ENCODE assay signal across 15 cellular contexts in the genomic region with DNA sequence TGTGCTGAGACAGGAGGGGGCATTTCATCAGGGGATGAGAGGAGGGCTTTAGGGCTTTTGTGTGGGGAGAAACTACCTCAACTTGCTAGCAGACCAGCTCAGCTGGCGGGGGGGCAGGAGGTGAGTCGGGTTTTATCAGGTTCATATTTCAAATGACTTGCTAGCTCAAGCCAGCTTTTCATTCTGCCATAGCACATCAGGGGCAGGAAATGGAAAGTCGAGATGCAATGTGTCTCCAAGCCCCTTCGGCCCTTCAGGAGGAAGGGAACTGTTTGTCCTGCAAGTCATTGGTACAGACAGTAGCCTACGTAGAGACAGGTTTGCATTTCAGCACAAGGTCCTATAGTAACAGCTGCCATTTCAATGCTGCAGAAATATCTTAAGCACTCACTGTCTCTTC.
DNase-seq lines count a peak whose midpoint lies in the region; ATAC-seq and TF ChIP-seq lines count a peak whose summit lies in the region.
"Had no signal": no experiment of that assay in that cellular context is flagged by ENCODE, and none has a peak within 500 bp of the region (broad histone marks: within the 10 kb centered on the region; RNA-seq: fewer than 3 reads in every experiment).

No MANE protein-coding gene starts in this region.

- POLR2A ChIA-PET in RWPE1 (lab: Yijun Ruan, JAX; ENCODE audit: low non-redundant PET): no interaction called here

- H3K27me3 ChIP-seq in left ventricle myocardium inferior (ENCODE audit: low read depth) (no peaks in the 10 kb centered on the region), right cardiac atrium (ENCODE audit: control insufficient read depth, insufficient read depth) (no peaks in the 10 kb centered on the region)

- DNase-seq in left ventricle myocardium inferior (no peak), right cardiac atrium (no peak), RWPE1 (ENCODE audit: low spot score) (no peak), left kidney (ENCODE audit: low read depth, low spot score) (peak; percentile 75), type B pancreatic cell (ENCODE audit: extremely low spot score, unreplicated experiment) (no peak), NCI-H1105 (lab: John Stamatoyannopoulos, UW) (no peak)
- DNase-seq: activated CD4-positive, alpha-beta T cell treated with anti-CD3 and anti-CD28 coated beads, Interleukin-2, amount 50 U/mL, for 48 hours; amniotic stem cell; effector memory CD4-positive, alpha-beta T cell; HCEC 1CT; head of caudate nucleus; T-helper 1 cell had no signal

- intact Hi-C loops in left ventricle myocardium inferior (cut with micrococcal nuclease): loop anchor here (10.0 kb wide), 1 partner anchor 79 kb away; no protein-coding TSS in a partner anchor
- intact Hi-C loops in right cardiac atrium (cut with DNase I): no loop called here

- CTCF ChIA-PET in RWPE1 (lab: Yijun Ruan, JAX): interaction anchor here (1.1 kb wide), 1 partner anchor 577 kb away, joined by 5 read pairs; no protein-coding TSS in a partner anchor

- peaks cover 9% of the 10 kb centered on the region for H3K9me3 Mint-ChIP-seq in type B pancreatic cell

- H3K9me3 ChIP-seq in left ventricle myocardium inferior (replicated peaks): no peaks in the 10 kb centered on the region
- no peaks in the 10 kb centered on the region for H3K9me3 ChIP-seq in right cardiac atrium (ENCODE audit: control insufficient read depth, low read length)

- H3K4me1 ChIP-seq in left ventricle myocardium inferior: peaks cover 53% of the 10 kb centered on the region
- H3K4me1 ChIP-seq in right cardiac atrium (ENCODE audit: control insufficient read depth, insufficient read depth, low read length): peaks cover 6% of the 10 kb centered on the region

- H3K4me3 ChIP-seq in left ventricle myocardium inferior: no peak overlapping the region
- no peak overlapping the region for H3K4me3 ChIP-seq in right cardiac atrium (ENCODE audit: low read length)
- H3K4me3 ChIP-seq: lung had no signal

- H3K27ac ChIP-seq in left ventricle myocardium inferior (replicated peaks) (peak overlapping the region; percentile 87), right cardiac atrium (ENCODE audit: low read length) (no peak overlapping the region), RWPE1 (peak overlapping the region; percentile 100)

- H3K27ac Mint-ChIP-seq in type B pancreatic cell: peak overlapping the region; percentile 82

- no peaks in the 10 kb centered on the region for H3K36me3 ChIP-seq in left ventricle myocardium inferior

- no peak for TF ChIP-seq CTCF in left ventricle myocardium inferior (IDR thresholded peaks at IDR 0.05; ENCODE audit: borderline replicate concordance)
- TF ChIP-seq CTCF in RWPE1 (conservative IDR thresholded peaks at IDR 0.05; ENCODE audit: low read depth): no peak
- TF ChIP-seq CTCF in type B pancreatic cell (conservative IDR thresholded peaks at IDR 0.05): no peak

- no peak overlapping the region for H3K4me3 Mint-ChIP-seq in type B pancreatic cell

- 55% methylated on average over 5 of the region's 5 CpGs for WGBS in right cardiac atrium

- ATAC-seq in right cardiac atrium (no peak), HG02852 (IDR thresholded peaks at IDR 0.05; ENCODE audit: unreplicated experiment) (no peak), GM21390 (IDR thresholded peaks at IDR 0.05; ENCODE audit: unreplicated experiment) (no peak)

- H3K36me3 Mint-ChIP-seq in type B pancreatic cell: peaks cover 3% of the 10 kb centered on the region

- H3K27me3 Mint-ChIP-seq in type B pancreatic cell: no peaks in the 10 kb centered on the region

- H3K4me1 Mint-ChIP-seq in type B pancreatic cell (ENCODE audit: unreplicated experiment): peaks cover 70% of the 10 kb centered on the region
